Comparison of ENCODE assay signal across 8 cellular contexts in genomic region chr16:87870419-87871272, GRCh38. TPM values are rescaled to one million over a fixed set of nuclear protein-coding genes. Genes with fewer than 3 reads are reported as not detected.
A peak's percentile ranks its signal among the peaks of the same experiment; 100 is the strongest.
DNase-seq lines count a peak whose midpoint lies in the region; ATAC-seq, FAIRE-seq and TF ChIP-seq lines count a peak whose summit lies in the region.
"Not testable (repeated sequence)": the region's sequence is repeated elsewhere in the genome, so short reads cannot be mapped to it uniquely, and the experiment has no call there.

No MANE protein-coding gene starts in this region.

- H3K4me1 ChIP-seq in H9 (ENCODE audit: insufficient read depth, low read length) (peaks cover 13% of the 10 kb centered on the region; the same call in 1 of the 2 replicates), mesodermal cell (ENCODE audit: control insufficient read depth, insufficient read depth, low read length, poor library complexity, severe bottlenecking) (peaks cover 30% of the 10 kb centered on the region)
- H3K4me1 ChIP-seq in small intestine (ENCODE audit: control insufficient read depth in 2 of 2, insufficient read depth in 1 of 2, low read depth in 1 of 2, low read length in 1 of 2): not testable (repeated sequence)

- H4K20me1 ChIP-seq in H9 (ENCODE audit: control insufficient read depth, insufficient read depth, insufficient read length): not testable (repeated sequence)

- peak overlapping the region; percentile 38 for H2BK12ac ChIP-seq in H9 (ENCODE audit: insufficient read length, low read depth, low read length)

- not testable (repeated sequence) for H2BK120ac ChIP-seq in H9 (ENCODE audit: low read depth, low read length, poor library complexity, severe bottlenecking)

- not testable (repeated sequence) for H3K79me2 ChIP-seq in H9 (ENCODE audit: insufficient read depth, low read length)

- H4K91ac ChIP-seq in H9 (ENCODE audit: insufficient read length, low read depth, low read length): not testable (repeated sequence)

- H3T11ph ChIP-seq in H9 (ENCODE audit: low read length): not testable (repeated sequence)

- H3K79me1 ChIP-seq in H9 (ENCODE audit: insufficient read depth, low read depth, low read length, poor library complexity, severe bottlenecking): not testable (repeated sequence)

- not testable (repeated sequence) for H2BK20ac ChIP-seq in H9 (ENCODE audit: low read depth, low read length, poor library complexity, severe bottlenecking)

- DNase-seq in AML-193 (lab: John Stamatoyannopoulos, UW) (peak; percentile 71 to 75), H9 (peak; percentile 89), NCI-H1930 (lab: John Stamatoyannopoulos, UW) (peak; percentile 7 to 15), epithelial cell of proximal tubule (ENCODE audit: low read depth) (peak; percentile 33), small intestine (peak; percentile 61)
- DNase-seq in T-helper 17 cell; activated naive CD8-positive, alpha-beta T cell treated with anti-CD3 and anti-CD28 coated beads for 36 hours: not testable (repeated sequence)

- H2AK5ac ChIP-seq in H9 (ENCODE audit: insufficient read length, low read length): not testable (repeated sequence)

- H3K9ac ChIP-seq in H9 (ENCODE audit: extremely low read depth, insufficient read length, low read length): not testable (repeated sequence)

- not testable (repeated sequence) for H3K23ac ChIP-seq in H9 (ENCODE audit: insufficient read length, low read depth, low read length)

- H4K5ac ChIP-seq in H9 (ENCODE audit: insufficient read length, low read depth, low read length): not testable (repeated sequence)

- H3K4me1 Mint-ChIP-seq in H9 (peaks cover 56 to 73% of the 10 kb centered on the region in 2 experiments), T-helper 17 cell (peaks cover 38% of the 10 kb centered on the region)
- H3K4me1 Mint-ChIP-seq in activated naive CD8-positive, alpha-beta T cell treated with anti-CD3 and anti-CD28 coated beads for 36 hours: peaks cover 54% of the 10 kb centered on the region

- not testable (repeated sequence) for H3K9me3 ChIP-seq in H9 (ENCODE audit: control insufficient read depth, low read depth, low read length); T-helper 17 cell (ENCODE audit: control insufficient read depth, low read length, poor library complexity, severe bottlenecking); mesodermal cell (ENCODE audit: control insufficient read depth, low read length); small intestine (ENCODE audit: control insufficient read depth, low read depth)

- not testable (repeated sequence) for ATAC-seq in T-helper 17 cell

- H3K4me2 ChIP-seq in H9 (ENCODE audit: insufficient read depth, insufficient read length, low read length): peak overlapping the region; percentile 26

- H4K8ac ChIP-seq in H9 (replicated peaks; ENCODE audit: insufficient read length, low read depth, low read length): not testable (repeated sequence)

- not testable (repeated sequence) for H3K56ac ChIP-seq in H9 (ENCODE audit: insufficient read length, low read depth, low read length)

- not testable (repeated sequence) for H3K36me3 ChIP-seq in mesodermal cell (ENCODE audit: control insufficient read depth, insufficient read depth, low read length); small intestine (ENCODE audit: control insufficient read depth in 2 of 2, insufficient read depth in 2 of 2, low read length in 2 of 2)

- WGBS in H9 (ENCODE audit: extremely low coverage, insufficient read length, low lambda C conversion rate): no CpG with 5 or more reads among the region's 24 CpGs
- 4 to 9% methylated on average over 16 of the region's 24 CpGs for WGBS in mesodermal cell (ENCODE audit: insufficient coverage in 2 of 2), 2 experiments
- WGBS in small intestine, 3 donors: 39 to 71% (median 55%) methylated on average over 19 to 24 of the region's 24 CpGs

- H3K27ac Mint-ChIP-seq in H9: peak overlapping the region; percentile 89 to 92 (median 92)
- not testable (repeated sequence) for H3K27ac Mint-ChIP-seq in T-helper 17 cell
- H3K27ac Mint-ChIP-seq in activated naive CD8-positive, alpha-beta T cell treated with anti-CD3 and anti-CD28 coated beads for 36 hours: peak overlapping the region; percentile 79

- TF ChIP-seq CTCF in H9 (conservative IDR thresholded peaks at IDR 0.05); epithelial cell of proximal tubule (conservative IDR thresholded peaks at IDR 0.05; ENCODE audit: low read depth, low read length): not testable (repeated sequence)

- not testable (repeated sequence) for H2BK5ac ChIP-seq in H9 (ENCODE audit: insufficient read length, low read length)

- not testable (repeated sequence) for H2AFZ ChIP-seq in H9 (ENCODE audit: low read length)

- not testable (repeated sequence) for H3K4me3 ChIP-seq in epithelial cell of proximal tubule (ENCODE audit: low read depth, low read length); mesodermal cell (ENCODE audit: extremely low read depth, insufficient read depth, low read length, poor library complexity, severe bottlenecking); small intestine (ENCODE audit: low read depth in 1 of 2, low read length in 2 of 2)

- H3K27ac ChIP-seq in H9 (ENCODE audit: insufficient read length, low read depth, low read length): not testable (repeated sequence)
- H3K27ac ChIP-seq in mesodermal cell (ENCODE audit: low read depth, low read length, severe bottlenecking): peak overlapping the region; percentile 98
- peak overlapping the region in 1 of 2 donors; percentile 72 for H3K27ac ChIP-seq in small intestine (ENCODE audit: low read depth in 1 of 2, low read length in 1 of 2)

- H3K18ac ChIP-seq in H9 (ENCODE audit: insufficient read length, low read depth, low read length): peak overlapping the region; percentile 83

- H3K4ac ChIP-seq in H9 (ENCODE audit: low read depth, low read length): peak overlapping the region; percentile 14; the same call in 1 of the 2 replicates

- H3K14ac ChIP-seq in H9 (ENCODE audit: insufficient read depth, low read length): peak overlapping the region; percentile 53

- not testable (repeated sequence) for H3K23me2 ChIP-seq in H9 (ENCODE audit: insufficient read length, low read depth, low read length, poor library complexity, severe bottlenecking)

- H3K36me3 Mint-ChIP-seq in H9 (ENCODE audit: insufficient read depth in 1 of 3, low read depth in 3 of 3): peaks cover 25 to 28% (median 25%) of the 10 kb centered on the region in 3 experiments
- not testable (repeated sequence) for H3K36me3 Mint-ChIP-seq in T-helper 17 cell (ENCODE audit: low read depth)
- H3K36me3 Mint-ChIP-seq in activated naive CD8-positive, alpha-beta T cell treated with anti-CD3 and anti-CD28 coated beads for 36 hours: peaks cover 32% of the 10 kb centered on the region

- H3K9me3 Mint-ChIP-seq in H9; activated naive CD8-positive, alpha-beta T cell treated with anti-CD3 and anti-CD28 coated beads for 36 hours: not testable (repeated sequence)

- FAIRE-seq in small intestine (lab: Jason Lieb, UNC): not testable (repeated sequence)

- not testable (repeated sequence) for H3K27me3 ChIP-seq in H9 (ENCODE audit: insufficient read depth, low read length); small intestine (ENCODE audit: control insufficient read depth in 2 of 2, insufficient read depth in 2 of 2, low read length in 2 of 2)

- H3K4me3 Mint-ChIP-seq in H9: peak overlapping the region; percentile 40 to 67
- peak overlapping the region; percentile 99 for H3K4me3 Mint-ChIP-seq in T-helper 17 cell
- H3K4me3 Mint-ChIP-seq in activated naive CD8-positive, alpha-beta T cell treated with anti-CD3 and anti-CD28 coated beads for 36 hours: peak overlapping the region; percentile 24

- peaks cover 39% of the 10 kb centered on the region for H3K27me3 Mint-ChIP-seq in H9 (ENCODE audit: low read depth)
- peaks cover 16% of the 10 kb centered on the region for H3K27me3 Mint-ChIP-seq in T-helper 17 cell
- not testable (repeated sequence) for H3K27me3 Mint-ChIP-seq in activated naive CD8-positive, alpha-beta T cell treated with anti-CD3 and anti-CD28 coated beads for 36 hours

- not testable (repeated sequence) for H2BK15ac ChIP-seq in H9 (ENCODE audit: low read depth, low read length)

RNA-seq across cellular contexts. Expression of gene SLC7A5, which starts 1.3 kb away (rescaled TPM):
- 217 TPM in 2 replicates for total RNA-seq in H9 (2021)
- 10 to 100 TPM; 50.4 to 53.9 TPM for total RNA-seq in T-helper 17 cell
- 100 to 1,000 TPM; 298 to 301 TPM for total RNA-seq in activated naive CD8-positive, alpha-beta T cell treated with anti-CD3 and anti-CD28 coated beads for 36 hours
- total RNA-seq in epithelial cell of proximal tubule: 55.1 and 182 TPM in 2 replicates
- 90.6 TPM for polyA plus RNA-seq in mesodermal cell (2013, experiment 1 of 2)
- polyA plus RNA-seq in mesodermal cell (2013, experiment 2 of 2): 76.9 TPM
- polyA plus RNA-seq in small intestine: 10 to 100 TPM in 1 of 3 donors, 1 to 10 TPM in 2; 3.6 to 82.2 (median 4.1) TPM

Comparison
In these comparisons a context has a peak if more than half of its experiments do, and no peak if none do; other contexts are left out.
1. H3K4me3 Mint-ChIP-seq: peak in every context shown above with its lines; median percentile 99 in T-helper 17 cell; 54 in H9; 24 in activated naive CD8-positive, alpha-beta T cell treated with anti-CD3 and anti-CD28 coated beads for 36 hours.